ENCODE assay signal across 32 cellular contexts in genomic region chr1:117479086-117479485, GRCh38.
"Had no signal": no experiment of that assay in that cellular context is flagged by ENCODE, and none has a peak within 500 bp of the region (broad histone marks: within the 10 kb centered on the region; RNA-seq: fewer than 3 reads in every experiment).

No MANE protein-coding gene starts in this region.

- H3K9me3 ChIP-seq: adrenal gland, body of pancreas had no signal

- H3K27ac ChIP-seq: adrenal gland, ascending aorta, body of pancreas, brain microvascular endothelial cell, breast epithelium, cardiac muscle cell had no signal

- DNase-seq: activated effector memory CD4-positive, alpha-beta T cell treated with anti-CD3 and anti-CD28 coated beads, Interleukin-2, amount 50 U/mL, for 16 hours; activated effector memory CD4-positive, alpha-beta T cell treated with Interleukin-2 at 50 U/mL for 16 hours; activated gamma-delta T cell; activated gamma-delta T cell treated with Interleukin-2 at 50 U/mL for 16 hours; activated naive CD4-positive, alpha-beta T cell; activated naive CD4-positive, alpha-beta T cell treated with anti-CD3 and anti-CD28 coated beads for 36 hours; activated naive CD4-positive, alpha-beta T cell treated with anti-CD3 and anti-CD28 coated beads, Interleukin-2, amount 10 ng/mL, durations not matched to agents 7 days and 5 days; activated naive CD4-positive, alpha-beta T cell treated with anti-CD3 and anti-CD28 coated beads, Interleukin-2, amount 50 U/mL, for 16 hours; activated naive CD4-positive, alpha-beta T cell treated with Interleukin-2 at 50 U/mL for 16 hours; activated naive CD8-positive, alpha-beta T cell treated with anti-CD3 and anti-CD28 coated beads for 36 hours; activated naive CD8-positive, alpha-beta T cell treated with anti-CD3 and anti-CD28 coated beads, Interleukin-2, amount 10 ng/mL, durations not matched to agents 7 days and 5 days; activated naive CD8-positive, alpha-beta T cell treated with anti-CD3 and anti-CD28 coated beads, Interleukin-2, amount 50 U/mL, for 24 hours; activated T-cell treated with anti-CD3 and anti-CD28 coated beads, Interleukin-2, amount 50 U/mL, for 4 hours; activated T-cell treated with anti-CD3 and anti-CD28 coated beads, Interleukin-2, amount 50 U/mL, for 48 hours; activated T-cell treated with anti-CD3 and anti-CD28 coated beads, Interleukin-2, amount 50 U/mL, for 72 hours; adrenal gland; amniotic stem cell; amygdala; anterior cingulate cortex; aorta; body of pancreas; brain microvascular endothelial cell; caudate nucleus; central memory CD4-positive, alpha-beta T cell; cerebellar nuclear complex had no signal

- H3K4me1 ChIP-seq: adrenal gland, ascending aorta, body of pancreas, breast epithelium had no signal

- H3K36me3 ChIP-seq: adrenal gland, brain microvascular endothelial cell, breast epithelium, cardiac muscle cell had no signal

- ATAC-seq: activated naive CD4-positive, alpha-beta T cell treated with anti-CD3 and anti-CD28 coated beads, Interleukin-2, amount 50 U/mL, for 72 hours; activated naive CD8-positive, alpha-beta T cell treated with anti-CD3 and anti-CD28 coated beads, Interleukin-2, amount 50 U/mL, for 24 hours; activated T-cell treated with anti-CD3 and anti-CD28 coated beads, Interleukin-2, amount 50 U/mL, for 4 hours; activated T-cell treated with anti-CD3 and anti-CD28 coated beads, Interleukin-2, amount 50 U/mL, for 72 hours; activated T-helper 17 cell treated with anti-CD3 and anti-CD28 coated beads, Interleukin-2, amount 50 U/mL, for 72 hours; body of pancreas had no signal

- H3K27me3 ChIP-seq: adrenal gland, ascending aorta, body of pancreas, brain microvascular endothelial cell, breast epithelium, cardiac muscle cell had no signal

- FAIRE-seq: astrocyte, bronchial epithelial cell had no signal

- H3K4me3 ChIP-seq: adrenal gland, ascending aorta, body of pancreas, breast epithelium, cardiac muscle cell had no signal
